Comparison of ENCODE assay signal across 8 cellular contexts in the genomic region with DNA sequence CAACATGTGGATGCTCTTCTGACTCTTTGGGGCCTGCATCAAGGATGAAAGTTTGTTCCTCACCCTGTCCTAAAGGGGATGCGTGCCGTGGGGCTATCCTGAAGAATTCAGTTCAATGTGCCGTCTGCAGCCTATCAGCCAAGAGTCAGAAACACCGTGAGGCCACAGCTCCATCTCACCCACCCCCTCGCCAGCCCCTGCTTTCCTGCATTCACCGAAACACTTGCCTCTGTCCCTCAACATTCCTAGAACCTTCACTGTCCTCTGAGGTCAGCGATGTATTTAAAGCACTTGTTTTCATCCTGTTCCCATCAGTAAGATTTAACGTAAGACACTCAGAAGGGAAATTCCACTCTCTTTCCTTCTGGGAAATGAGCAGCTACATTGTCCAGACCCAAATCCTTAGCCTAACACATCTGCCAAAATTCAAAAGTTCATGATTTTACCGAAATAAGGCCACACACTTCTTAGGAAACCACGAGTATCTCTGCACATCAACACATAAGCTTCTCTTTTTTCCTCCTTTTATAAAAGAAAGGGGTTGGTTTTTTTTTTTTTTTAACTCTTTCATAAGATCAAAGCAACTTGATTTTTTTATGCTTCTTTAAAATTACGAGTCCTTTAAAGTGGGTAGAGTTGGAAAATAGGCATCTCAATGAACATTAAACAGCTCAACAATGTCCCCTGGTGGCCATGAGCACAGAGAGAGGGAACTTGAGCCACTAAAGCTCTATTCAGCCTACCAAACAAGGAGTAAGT.
A peak's percentile ranks its signal among the peaks of the same experiment; 100 is the strongest.
DNase-seq lines count a peak whose midpoint lies in the region; ATAC-seq and TF ChIP-seq lines count a peak whose summit lies in the region.

No MANE protein-coding gene starts in this region.

- H3K4me1 ChIP-seq in BLaER1 treated with 17β-estradiol and CSF1 and Interleukin-3, amounts not matched to agents 10 nM and 100 nM, result peaks cover 22 to 95% (median 41%) of the 10 kb centered on the region in 10 experiments
- peaks cover 0 to 12% (median 7%) of the 10 kb centered on the region in 4 donors for H3K4me1 ChIP-seq in liver (ENCODE audit: control insufficient read depth in 4 of 4, insufficient read depth in 4 of 4, low read length in 3 of 4)

- peak; percentile 42 for DNase-seq in GM20000 (ENCODE audit: low spot score)
- DNase-seq in NCI-H2029 (lab: John Stamatoyannopoulos, UW), result peak; percentile 69
- peak; percentile 39 to 44 for DNase-seq in central memory CD8-positive, alpha-beta T cell (ENCODE audit: low spot score in 2 of 2)
- peak; percentile 83 for DNase-seq in stimulated activated CD4-positive, alpha-beta T cell treated with anti-CD3 and anti-CD28 coated beads, Interleukin-4, amount 100 ng/mL, for 24 hours

- H3K4me3 Mint-ChIP-seq in central memory CD8-positive, alpha-beta T cell, result peak overlapping the region; percentile 17

- no peaks in the 10 kb centered on the region for H3K9me3 ChIP-seq in BLaER1 treated with 17β-estradiol and CSF1 and Interleukin-3, amounts not matched to agents 10 nM and 100 nM (replicated peaks in 1 of 11)
- H3K9me3 ChIP-seq in liver (ENCODE audit: control insufficient read depth in 4 of 4, low read length in 3 of 4), result no peaks in the 10 kb centered on the region

- no peaks in the 10 kb centered on the region for H3K27me3 ChIP-seq in BLaER1 treated with 17β-estradiol and CSF1 and Interleukin-3, amounts not matched to agents 10 nM and 100 nM
- H3K27me3 ChIP-seq in liver (ENCODE audit: control insufficient read depth in 4 of 4, insufficient read depth in 4 of 4, low read length in 3 of 4), result no peaks in the 10 kb centered on the region

- peak overlapping the region in 2 of 11 experiments; percentile 63 to 76; a peak in 4 of 22 replicates for H3K9ac ChIP-seq in BLaER1 treated with 17β-estradiol and CSF1 and Interleukin-3, amounts not matched to agents 10 nM and 100 nM
- peak overlapping the region; percentile 48 to 63 for H3K9ac ChIP-seq in liver (ENCODE audit: low read depth in 1 of 2, low read length in 2 of 2)

- H3K4me3 ChIP-seq in BLaER1 treated with 17β-estradiol and CSF1 and Interleukin-3, amounts not matched to agents 10 nM and 100 nM, result no peak overlapping the region
- H3K4me3 ChIP-seq in liver (ENCODE audit: low read depth in 1 of 3, low read length in 3 of 3), result no peak overlapping the region

- TF ChIP-seq CTCF in GM20000 (IDR thresholded peaks at IDR 0.05; ENCODE audit: extremely low read depth, missing control alignments) (peak; percentile 89), liver (IDR thresholded peaks at IDR 0.05; ENCODE audit: low read depth, low read length, missing input control) (peak; percentile 95)

- peak overlapping the region; percentile 32 for H3K27ac Mint-ChIP-seq in central memory CD8-positive, alpha-beta T cell (ENCODE audit: low read depth)

- peaks cover 7% of the 10 kb centered on the region for H3K36me3 Mint-ChIP-seq in central memory CD8-positive, alpha-beta T cell (ENCODE audit: insufficient read depth)

- peaks cover 25% of the 10 kb centered on the region for H3K4me1 Mint-ChIP-seq in central memory CD8-positive, alpha-beta T cell

- peak overlapping the region in 5 of 11 experiments; percentile 2 to 87 (median 69); a peak in 7 of 22 replicates for H3K27ac ChIP-seq in BLaER1 treated with 17β-estradiol and CSF1 and Interleukin-3, amounts not matched to agents 10 nM and 100 nM
- peak overlapping the region; percentile 61 to 76 for H3K27ac ChIP-seq in liver (ENCODE audit: low read depth in 1 of 2, low read length in 2 of 2)

- 64% methylated on average over 11 of the region's 11 CpGs for WGBS in liver

- peak overlapping the region in 6 of 11 experiments; percentile 11 to 92 (median 68); a peak in 9 of 22 replicates for H3K4me2 ChIP-seq in BLaER1 treated with 17β-estradiol and CSF1 and Interleukin-3, amounts not matched to agents 10 nM and 100 nM

- TF ChIP-seq RAD21 in liver (IDR thresholded peaks at IDR 0.05), result peak; percentile 95 to 96

- no peaks in the 10 kb centered on the region for H3K9me3 Mint-ChIP-seq in central memory CD8-positive, alpha-beta T cell

- H3K36me3 ChIP-seq in BLaER1 treated with 17β-estradiol and CSF1 and Interleukin-3, amounts not matched to agents 10 nM and 100 nM, result peaks cover 0 to 51% (median 12%) of the 10 kb centered on the region in 11 experiments; a peak in 14 of 22 replicates
- H3K36me3 ChIP-seq in liver (ENCODE audit: control insufficient read depth in 4 of 4, insufficient read depth in 3 of 4, low read depth in 1 of 4, low read length in 3 of 4), result no peaks in the 10 kb centered on the region

- no peaks in the 10 kb centered on the region for H3K27me3 Mint-ChIP-seq in central memory CD8-positive, alpha-beta T cell

- ATAC-seq in activated CD4-positive, CD25-positive, alpha-beta regulatory T cell treated with anti-CD3 and anti-CD28 coated beads, Interleukin-2, amount 50 U/mL, for 24 hours, result peak; percentile 71 to 86
- ATAC-seq in central memory CD8-positive, alpha-beta T cell (replicated peaks; ENCODE audit: extremely low read depth, poor library complexity, severe bottlenecking), result peak; percentile 49
- ATAC-seq in HG03460 (IDR thresholded peaks at IDR 0.05; ENCODE audit: unreplicated experiment), result no peak

- peaks cover 0 to 4% (median 0%) of the 10 kb centered on the region in 11 experiments; a peak in 1 of 22 replicates for H4K20me1 ChIP-seq in BLaER1 treated with 17β-estradiol and CSF1 and Interleukin-3, amounts not matched to agents 10 nM and 100 nM

TF ChIP-seq in liver, 16 proteins besides CTCF, POLR2A, EP300 and RAD21:
- TF ChIP-seq YY1 (IDR thresholded peaks at IDR 0.05) (peak; percentile 29), HNF4A (conservative IDR thresholded peaks at IDR 0.05) (no peak), EGR1 (IDR thresholded peaks at IDR 0.05; ENCODE audit: low read depth in 2 of 2) (no peak), RXRA (IDR thresholded peaks at IDR 0.05) (peak; percentile 36 to 55), HNF4G (IDR thresholded peaks at IDR 0.05) (no peak), GABPA (IDR thresholded peaks at IDR 0.05 in 1 of 2, conservative IDR thresholded peaks at IDR 0.05 in 1 of 2) (no peak), FOXA1 (IDR thresholded peaks at IDR 0.05) (no peak), NR2F2 (IDR thresholded peaks at IDR 0.05) (peak; percentile 88), TAF1 (conservative IDR thresholded peaks at IDR 0.05) (no peak), JUND (IDR thresholded peaks at IDR 0.05) (no peak), FOXA2 (IDR thresholded peaks at IDR 0.05) (no peak), SP1 (IDR thresholded peaks at IDR 0.05) (peak; percentile 54)
- TF ChIP-seq, protein P1, sequence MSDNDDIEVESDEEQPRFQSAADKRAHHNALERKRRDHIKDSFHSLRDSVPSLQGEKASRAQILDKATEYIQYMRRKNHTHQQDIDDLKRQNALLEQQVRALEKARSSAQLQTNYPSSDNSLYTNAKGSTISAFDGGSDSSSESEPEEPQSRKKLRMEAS (IDR thresholded peaks at IDR 0.05), result no peak
- TF ChIP-seq, protein P2, sequence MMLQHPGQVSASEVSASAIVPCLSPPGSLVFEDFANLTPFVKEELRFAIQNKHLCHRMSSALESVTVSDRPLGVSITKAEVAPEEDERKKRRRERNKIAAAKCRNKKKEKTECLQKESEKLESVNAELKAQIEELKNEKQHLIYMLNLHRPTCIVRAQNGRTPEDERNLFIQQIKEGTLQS (IDR thresholded peaks at IDR 0.05), result no peak
- TF ChIP-seq, protein P3, sequence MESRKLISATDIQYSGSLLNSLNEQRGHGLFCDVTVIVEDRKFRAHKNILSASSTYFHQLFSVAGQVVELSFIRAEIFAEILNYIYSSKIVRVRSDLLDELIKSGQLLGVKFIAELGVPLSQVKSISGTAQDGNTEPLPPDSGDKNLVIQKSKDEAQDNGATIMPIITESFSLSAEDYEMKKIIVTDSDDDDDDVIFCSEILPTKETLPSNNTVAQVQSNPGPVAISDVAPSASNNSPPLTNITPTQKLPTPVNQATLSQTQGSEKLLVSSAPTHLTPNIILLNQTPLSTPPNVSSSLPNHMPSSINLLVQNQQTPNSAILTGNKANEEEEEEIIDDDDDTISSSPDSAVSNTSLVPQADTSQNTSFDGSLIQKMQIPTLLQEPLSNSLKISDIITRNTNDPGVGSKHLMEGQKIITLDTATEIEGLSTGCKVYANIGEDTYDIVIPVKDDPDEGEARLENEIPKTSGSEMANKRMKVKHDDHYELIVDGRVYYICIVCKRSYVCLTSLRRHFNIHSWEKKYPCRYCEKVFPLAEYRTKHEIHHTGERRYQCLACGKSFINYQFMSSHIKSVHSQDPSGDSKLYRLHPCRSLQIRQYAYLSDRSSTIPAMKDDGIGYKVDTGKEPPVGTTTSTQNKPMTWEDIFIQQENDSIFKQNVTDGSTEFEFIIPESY (IDR thresholded peaks at IDR 0.05), result no peak
- TF ChIP-seq, protein P4, sequence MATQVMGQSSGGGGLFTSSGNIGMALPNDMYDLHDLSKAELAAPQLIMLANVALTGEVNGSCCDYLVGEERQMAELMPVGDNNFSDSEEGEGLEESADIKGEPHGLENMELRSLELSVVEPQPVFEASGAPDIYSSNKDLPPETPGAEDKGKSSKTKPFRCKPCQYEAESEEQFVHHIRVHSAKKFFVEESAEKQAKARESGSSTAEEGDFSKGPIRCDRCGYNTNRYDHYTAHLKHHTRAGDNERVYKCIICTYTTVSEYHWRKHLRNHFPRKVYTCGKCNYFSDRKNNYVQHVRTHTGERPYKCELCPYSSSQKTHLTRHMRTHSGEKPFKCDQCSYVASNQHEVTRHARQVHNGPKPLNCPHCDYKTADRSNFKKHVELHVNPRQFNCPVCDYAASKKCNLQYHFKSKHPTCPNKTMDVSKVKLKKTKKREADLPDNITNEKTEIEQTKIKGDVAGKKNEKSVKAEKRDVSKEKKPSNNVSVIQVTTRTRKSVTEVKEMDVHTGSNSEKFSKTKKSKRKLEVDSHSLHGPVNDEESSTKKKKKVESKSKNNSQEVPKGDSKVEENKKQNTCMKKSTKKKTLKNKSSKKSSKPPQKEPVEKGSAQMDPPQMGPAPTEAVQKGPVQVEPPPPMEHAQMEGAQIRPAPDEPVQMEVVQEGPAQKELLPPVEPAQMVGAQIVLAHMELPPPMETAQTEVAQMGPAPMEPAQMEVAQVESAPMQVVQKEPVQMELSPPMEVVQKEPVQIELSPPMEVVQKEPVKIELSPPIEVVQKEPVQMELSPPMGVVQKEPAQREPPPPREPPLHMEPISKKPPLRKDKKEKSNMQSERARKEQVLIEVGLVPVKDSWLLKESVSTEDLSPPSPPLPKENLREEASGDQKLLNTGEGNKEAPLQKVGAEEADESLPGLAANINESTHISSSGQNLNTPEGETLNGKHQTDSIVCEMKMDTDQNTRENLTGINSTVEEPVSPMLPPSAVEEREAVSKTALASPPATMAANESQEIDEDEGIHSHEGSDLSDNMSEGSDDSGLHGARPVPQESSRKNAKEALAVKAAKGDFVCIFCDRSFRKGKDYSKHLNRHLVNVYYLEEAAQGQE (IDR thresholded peaks at IDR 0.05), result no peak
